ENCODE assay signal across 8 cellular contexts in genomic region chr9:84669293-84670105, GRCh38. TPM values are rescaled to one million over a fixed set of nuclear protein-coding genes. Genes with fewer than 3 reads are reported as not detected.
DNase-seq lines count a peak whose midpoint lies in the region; ATAC-seq, FAIRE-seq and TF ChIP-seq lines count a peak whose summit lies in the region.

NTRK2 (plus strand) TSS chr9:84669729; CDS start chr9:84670749, 1,020 bp downstream.

- H3K9ac ChIP-seq in Karpas-422 (ENCODE audit: low read length) = no peak within 1 kb of the TSS

- no peaks in the 10 kb centered on the region for H3K36me3 Mint-ChIP-seq in activated CD8-positive, alpha-beta T cell treated with anti-CD3 and anti-CD28 coated beads for 36 hours (ENCODE audit: low read depth)
- no peaks in the 10 kb centered on the region for H3K36me3 Mint-ChIP-seq in natural killer cell treated with Interleukin-12 subunit alpha and Interleukin-12 subunit beta and Interleukin-15 and Interleukin-18, amount 100 ng/mL, for 72 hours

- H3K36me3 ChIP-seq in Karpas-422 (ENCODE audit: insufficient read depth, low read length) = no peaks in the 10 kb centered on the region

- H4K20me1 ChIP-seq in Karpas-422 (ENCODE audit: insufficient read depth, low read depth, low read length) = no peaks in the 10 kb centered on the region

- FAIRE-seq in H54 (lab: Jason Lieb, UNC) = no peak

- POLR2A ChIA-PET in activated CD8-positive, alpha-beta T cell treated with anti-CD3 and anti-CD28 coated beads for 36 hours (lab: Charles Lee) = no interaction called here

- no peak within 1 kb of the TSS for H3K27ac Mint-ChIP-seq in activated CD8-positive, alpha-beta T cell treated with anti-CD3 and anti-CD28 coated beads for 36 hours
- H3K27ac Mint-ChIP-seq in natural killer cell treated with Interleukin-12 subunit alpha and Interleukin-12 subunit beta and Interleukin-15 and Interleukin-18, amount 100 ng/mL, for 72 hours = no peak within 1 kb of the TSS

- H3K4me2 ChIP-seq in Karpas-422 (ENCODE audit: low read depth, low read length, poor library complexity, severe bottlenecking) = no peak within 1 kb of the TSS

- DNase-seq in DMS114 treated with DMSO at 0.1 percent for 48 hours (lab: John Stamatoyannopoulos, UW; ENCODE audit: unreplicated experiment) (peak; percentile 6), foreskin melanocyte (peak; percentile 44), H54 (ENCODE audit: insufficient read length, low spot score) (no peak), Karpas-422 (no peak)
- peak; percentile 11 for DNase-seq in activated CD8-positive, alpha-beta T cell treated with anti-CD3 and anti-CD28 coated beads for 36 hours
- no peak for DNase-seq in natural killer cell treated with Interleukin-12 subunit alpha and Interleukin-12 subunit beta and Interleukin-15 and Interleukin-18, amount 100 ng/mL, for 72 hours (ENCODE audit: low spot score)

- intact Hi-C loops in activated CD8-positive, alpha-beta T cell treated with anti-CD3 and anti-CD28 coated beads for 36 hours (cut with micrococcal nuclease) = no loop called here

- H3K9me3 ChIP-seq in Karpas-422 (ENCODE audit: low read length) = no peaks in the 10 kb centered on the region

- H2AFZ ChIP-seq in Karpas-422 (ENCODE audit: low read length) = no peak within 1 kb of the TSS

- H3K4me3 Mint-ChIP-seq in activated CD8-positive, alpha-beta T cell treated with anti-CD3 and anti-CD28 coated beads for 36 hours = peak within 1 kb of the TSS; percentile 46
- H3K4me3 Mint-ChIP-seq in natural killer cell treated with Interleukin-12 subunit alpha and Interleukin-12 subunit beta and Interleukin-15 and Interleukin-18, amount 100 ng/mL, for 72 hours = peak within 1 kb of the TSS; percentile 61

- CTCF ChIA-PET in activated CD8-positive, alpha-beta T cell treated with anti-CD3 and anti-CD28 coated beads for 36 hours (lab: Charles Lee) = interaction anchor here (0.8 to 1.1 kb wide), 2 partner anchors 26 to 112 kb away, joined by 3 read pairs; no protein-coding TSS in a partner anchor

- no peaks in the 10 kb centered on the region for H3K27me3 ChIP-seq in Karpas-422 (ENCODE audit: low read length)

- H3K27me3 Mint-ChIP-seq in activated CD8-positive, alpha-beta T cell treated with anti-CD3 and anti-CD28 coated beads for 36 hours = peaks cover 50% of the 10 kb centered on the region
- H3K27me3 Mint-ChIP-seq in natural killer cell treated with Interleukin-12 subunit alpha and Interleukin-12 subunit beta and Interleukin-15 and Interleukin-18, amount 100 ng/mL, for 72 hours = peaks cover 51 to 65% of the 10 kb centered on the region in 2 donors

- TF ChIP-seq CTCF in activated CD8-positive, alpha-beta T cell treated with anti-CD3 and anti-CD28 coated beads for 36 hours (IDR thresholded peaks at IDR 0.05) = no peak

- no peaks in the 10 kb centered on the region for H3K4me1 ChIP-seq in Karpas-422 (ENCODE audit: low read length)

- no peaks in the 10 kb centered on the region for H3K9me2 ChIP-seq in Karpas-422 (replicated peaks; ENCODE audit: insufficient read depth, low read length)

- H3K4me3 ChIP-seq in Karpas-422 (ENCODE audit: low read length) = no peak within 1 kb of the TSS

- no peak for TF ChIP-seq POLR2A in H54 (IDR thresholded peaks at IDR 0.05; ENCODE audit: low read depth, low read length)

- no peaks in the 10 kb centered on the region for H3K9me3 Mint-ChIP-seq in activated CD8-positive, alpha-beta T cell treated with anti-CD3 and anti-CD28 coated beads for 36 hours
- H3K9me3 Mint-ChIP-seq in natural killer cell treated with Interleukin-12 subunit alpha and Interleukin-12 subunit beta and Interleukin-15 and Interleukin-18, amount 100 ng/mL, for 72 hours = no peaks in the 10 kb centered on the region

- H3K27ac ChIP-seq in Karpas-422 (ENCODE audit: low read length) = no peak within 1 kb of the TSS

- ATAC-seq in HG02610 (IDR thresholded peaks at IDR 0.05; ENCODE audit: unreplicated experiment) = peak; percentile 33
- no peak for ATAC-seq in activated CD8-positive, alpha-beta T cell treated with anti-CD3 and anti-CD28 coated beads for 36 hours
- peak in 1 of 2 donors; percentile 24 for ATAC-seq in natural killer cell treated with Interleukin-12 subunit alpha and Interleukin-12 subunit beta and Interleukin-15 and Interleukin-18, amount 100 ng/mL, for 72 hours
- ATAC-seq in HG03045 (IDR thresholded peaks at IDR 0.05; ENCODE audit: unreplicated experiment) = no peak

- H3K4me1 Mint-ChIP-seq in activated CD8-positive, alpha-beta T cell treated with anti-CD3 and anti-CD28 coated beads for 36 hours (ENCODE audit: low read depth) = peaks cover 13% of the 10 kb centered on the region
- H3K4me1 Mint-ChIP-seq in natural killer cell treated with Interleukin-12 subunit alpha and Interleukin-12 subunit beta and Interleukin-15 and Interleukin-18, amount 100 ng/mL, for 72 hours (ENCODE audit: low read depth in 2 of 2) = peaks cover 3 to 6% of the 10 kb centered on the region in 2 donors

- no peaks in the 10 kb centered on the region for H3K79me2 ChIP-seq in Karpas-422 (ENCODE audit: low read length)

RNA-seq across cellular contexts. Expression of gene NTRK2, which starts in this region (rescaled TPM):
- under 1 TPM; 0.07 to 0.09 TPM for total RNA-seq in activated CD8-positive, alpha-beta T cell treated with anti-CD3 and anti-CD28 coated beads for 36 hours
- 1 to 10 TPM in 1 of 2 donors, under 1 TPM in 1; 0.24 to 2.4 TPM for total RNA-seq in natural killer cell treated with Interleukin-12 subunit alpha and Interleukin-12 subunit beta and Interleukin-15 and Interleukin-18, amount 100 ng/mL, for 72 hours
- not detected in 2 replicates for total RNA-seq in Karpas-422 (2014; rRNA removed; shearing (Covaris generic); ENCODE audit: low replicate concordance)

Comparison
In these comparisons a context has a peak if more than half of its experiments do, and no peak if none do; other contexts are left out.
1. Peak in DNase-seq in activated CD8-positive, alpha-beta T cell treated with anti-CD3 and anti-CD28 coated beads for 36 hours; RNA of the gene not detected or under 1 TPM.
2. DNase-seq: peak in DMS114 treated with DMSO at 0.1 percent for 48 hours (single experiment) and foreskin melanocyte (single experiment); none in natural killer cell treated with Interleukin-12 subunit alpha and Interleukin-12 subunit beta and Interleukin-15 and Interleukin-18, amount 100 ng/mL, for 72 hours (single experiment), H54 (single experiment) and Karpas-422 (single experiment).